1 cellular context compared by ENCODE assay signal in the genomic region with DNA sequence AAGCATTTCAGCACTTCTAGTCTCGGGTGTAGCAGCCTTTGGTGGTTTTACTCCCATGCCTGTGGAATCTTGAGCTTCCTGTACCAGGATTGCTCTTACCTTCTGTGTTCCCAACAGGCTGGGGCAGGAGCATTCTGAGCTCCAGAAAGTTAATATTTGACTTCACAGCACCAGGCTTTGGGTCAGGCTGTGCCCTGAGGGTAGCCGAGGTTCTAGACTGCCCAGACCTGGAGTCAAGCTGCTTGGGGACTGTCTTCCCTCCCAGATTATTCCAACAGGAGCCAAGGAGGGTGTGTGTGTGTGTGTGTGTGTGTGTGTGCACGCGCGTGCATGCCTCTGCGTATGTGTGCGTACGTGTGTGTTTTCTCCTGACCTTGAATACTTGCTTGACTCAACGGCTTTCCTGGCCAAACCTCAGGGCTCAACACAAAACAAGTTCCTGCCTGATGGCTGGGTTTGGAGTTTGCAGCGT.
TF ChIP-seq lines count a peak whose summit lies in the region.

No MANE protein-coding gene starts in this region.

TF ChIP-seq in HepG2, 621 proteins besides CTCF, POLR2A, EP300 and RAD21 (continued from another document and continues in another):
- TF ChIP-seq, protein P1, sequence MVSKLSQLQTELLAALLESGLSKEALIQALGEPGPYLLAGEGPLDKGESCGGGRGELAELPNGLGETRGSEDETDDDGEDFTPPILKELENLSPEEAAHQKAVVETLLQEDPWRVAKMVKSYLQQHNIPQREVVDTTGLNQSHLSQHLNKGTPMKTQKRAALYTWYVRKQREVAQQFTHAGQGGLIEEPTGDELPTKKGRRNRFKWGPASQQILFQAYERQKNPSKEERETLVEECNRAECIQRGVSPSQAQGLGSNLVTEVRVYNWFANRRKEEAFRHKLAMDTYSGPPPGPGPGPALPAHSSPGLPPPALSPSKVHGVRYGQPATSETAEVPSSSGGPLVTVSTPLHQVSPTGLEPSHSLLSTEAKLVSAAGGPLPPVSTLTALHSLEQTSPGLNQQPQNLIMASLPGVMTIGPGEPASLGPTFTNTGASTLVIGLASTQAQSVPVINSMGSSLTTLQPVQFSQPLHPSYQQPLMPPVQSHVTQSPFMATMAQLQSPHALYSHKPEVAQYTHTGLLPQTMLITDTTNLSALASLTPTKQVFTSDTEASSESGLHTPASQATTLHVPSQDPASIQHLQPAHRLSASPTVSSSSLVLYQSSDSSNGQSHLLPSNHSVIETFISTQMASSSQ (IDR thresholded peaks at IDR 0.05; ENCODE audit: low read depth), result peak; percentile 84
- TF ChIP-seq, protein P1 (CRISPR knock-in tag; IDR thresholded peaks at IDR 0.05; ENCODE audit: borderline replicate concordance), result peak; percentile 92
- TF ChIP-seq ZNF484 (CRISPR knock-in tag; IDR thresholded peaks at IDR 0.05; ENCODE audit: borderline replicate concordance, low read depth) (no peak), YY1 (IDR thresholded peaks at IDR 0.05; ENCODE audit: insufficient read depth, insufficient replicate concordance, low read depth, low read length) (peak; percentile 15), GATAD2A (CRISPR knock-in tag; IDR thresholded peaks at IDR 0.05) (peak; percentile 65), IRX3 (CRISPR knock-in tag; IDR thresholded peaks at IDR 0.05; ENCODE audit: borderline replicate concordance, low read depth) (no peak), SOX13 (IDR thresholded peaks at IDR 0.05) (no peak), SOX13 (CRISPR knock-in tag; conservative IDR thresholded peaks at IDR 0.05 in 1 of 2, IDR thresholded peaks at IDR 0.05 in 1 of 2) (peak in 1 of 2 experiments; percentile 17; a peak in 1 of 4 replicates), EEA1 (CRISPR knock-in tag; IDR thresholded peaks at IDR 0.05; ENCODE audit: borderline replicate concordance) (no peak), RAD51 (IDR thresholded peaks at IDR 0.05; ENCODE audit: borderline replicate concordance) (no peak), PRMT3 (CRISPR knock-in tag; IDR thresholded peaks at IDR 0.05; ENCODE audit: borderline replicate concordance, low read depth) (0 out of 2 replicates have a peak, but pooled peaks have one; percentile 63), HDAC2 (CRISPR knock-in tag; IDR thresholded peaks at IDR 0.05) (no peak), ZNF337 (CRISPR knock-in tag; IDR thresholded peaks at IDR 0.05; ENCODE audit: borderline replicate concordance, low read depth) (0 out of 2 replicates have a peak, but pooled peaks have one; percentile 13), ZNF605 (CRISPR knock-in tag; IDR thresholded peaks at IDR 0.05) (0 out of 2 replicates have a peak, but pooled peaks have one; percentile 38), SSRP1 (CRISPR knock-in tag; IDR thresholded peaks at IDR 0.05) (no peak), SMAD1 (CRISPR knock-in tag; IDR thresholded peaks at IDR 0.05; ENCODE audit: borderline replicate concordance, low read depth) (no peak), POLR2G (IDR thresholded peaks at IDR 0.05; ENCODE audit: low read depth, low read length) (peak; percentile 65; the same call in 1 of the 2 replicates), ZNF292 (CRISPR knock-in tag; IDR thresholded peaks at IDR 0.05; ENCODE audit: borderline replicate concordance, low read depth) (peak; percentile 86; the same call in 1 of the 2 replicates), ATF1 (CRISPR knock-in tag; IDR thresholded peaks at IDR 0.05) (peak; percentile 36; the same call in 1 of the 2 replicates), ZMYM4 (CRISPR knock-in tag; IDR thresholded peaks at IDR 0.05) (peak; percentile 54; the same call in 1 of the 2 replicates), ZNF878 (CRISPR knock-in tag; IDR thresholded peaks at IDR 0.05) (0 out of 2 replicates have a peak, but pooled peaks have one; percentile 16), RARA (CRISPR knock-in tag; IDR thresholded peaks at IDR 0.05) (peak; percentile 30; the same call in 1 of the 2 replicates), CEBPB (IDR thresholded peaks at IDR 0.05; ENCODE audit: borderline replicate concordance, low read depth, low read length) (no peak), CREB1 (IDR thresholded peaks at IDR 0.05) (no peak), CREB1 (CRISPR knock-in tag; IDR thresholded peaks at IDR 0.05) (0 out of 2 replicates have a peak, but pooled peaks have one; percentile 16), NFYC (CRISPR knock-in tag; IDR thresholded peaks at IDR 0.05) (no peak), ZNF230 (CRISPR knock-in tag; IDR thresholded peaks at IDR 0.05) (no peak), PHF21A (CRISPR knock-in tag; IDR thresholded peaks at IDR 0.05) (peak; percentile 42), SAP130 (CRISPR knock-in tag; IDR thresholded peaks at IDR 0.05; ENCODE audit: low read depth) (peak; percentile 61; the same call in 1 of the 2 replicates), ESRRA (CRISPR knock-in tag; IDR thresholded peaks at IDR 0.05; ENCODE audit: low read depth) (peak; percentile 30; the same call in 1 of the 2 replicates), HOXA3 (CRISPR knock-in tag; IDR thresholded peaks at IDR 0.05) (peak; percentile 45; the same call in 1 of the 2 replicates)
- TF ChIP-seq, protein P2, sequence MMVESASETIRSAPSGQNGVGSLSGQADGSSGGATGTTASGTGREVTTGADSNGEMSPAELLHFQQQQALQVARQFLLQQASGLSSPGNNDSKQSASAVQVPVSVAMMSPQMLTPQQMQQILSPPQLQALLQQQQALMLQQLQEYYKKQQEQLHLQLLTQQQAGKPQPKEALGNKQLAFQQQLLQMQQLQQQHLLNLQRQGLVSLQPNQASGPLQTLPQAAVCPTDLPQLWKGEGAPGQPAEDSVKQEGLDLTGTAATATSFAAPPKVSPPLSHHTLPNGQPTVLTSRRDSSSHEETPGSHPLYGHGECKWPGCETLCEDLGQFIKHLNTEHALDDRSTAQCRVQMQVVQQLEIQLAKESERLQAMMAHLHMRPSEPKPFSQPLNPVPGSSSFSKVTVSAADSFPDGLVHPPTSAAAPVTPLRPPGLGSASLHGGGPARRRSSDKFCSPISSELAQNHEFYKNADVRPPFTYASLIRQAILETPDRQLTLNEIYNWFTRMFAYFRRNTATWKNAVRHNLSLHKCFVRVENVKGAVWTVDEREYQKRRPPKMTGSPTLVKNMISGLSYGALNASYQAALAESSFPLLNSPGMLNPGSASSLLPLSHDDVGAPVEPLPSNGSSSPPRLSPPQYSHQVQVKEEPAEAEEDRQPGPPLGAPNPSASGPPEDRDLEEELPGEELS (CRISPR knock-in tag; IDR thresholded peaks at IDR 0.05), result peak; percentile 65
- TF ChIP-seq, protein P3, sequence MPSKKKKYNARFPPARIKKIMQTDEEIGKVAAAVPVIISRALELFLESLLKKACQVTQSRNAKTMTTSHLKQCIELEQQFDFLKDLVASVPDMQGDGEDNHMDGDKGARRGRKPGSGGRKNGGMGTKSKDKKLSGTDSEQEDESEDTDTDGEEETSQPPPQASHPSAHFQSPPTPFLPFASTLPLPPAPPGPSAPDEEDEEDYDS (CRISPR knock-in tag; IDR thresholded peaks at IDR 0.05), result peak; percentile 84
- TF ChIP-seq, protein P4, sequence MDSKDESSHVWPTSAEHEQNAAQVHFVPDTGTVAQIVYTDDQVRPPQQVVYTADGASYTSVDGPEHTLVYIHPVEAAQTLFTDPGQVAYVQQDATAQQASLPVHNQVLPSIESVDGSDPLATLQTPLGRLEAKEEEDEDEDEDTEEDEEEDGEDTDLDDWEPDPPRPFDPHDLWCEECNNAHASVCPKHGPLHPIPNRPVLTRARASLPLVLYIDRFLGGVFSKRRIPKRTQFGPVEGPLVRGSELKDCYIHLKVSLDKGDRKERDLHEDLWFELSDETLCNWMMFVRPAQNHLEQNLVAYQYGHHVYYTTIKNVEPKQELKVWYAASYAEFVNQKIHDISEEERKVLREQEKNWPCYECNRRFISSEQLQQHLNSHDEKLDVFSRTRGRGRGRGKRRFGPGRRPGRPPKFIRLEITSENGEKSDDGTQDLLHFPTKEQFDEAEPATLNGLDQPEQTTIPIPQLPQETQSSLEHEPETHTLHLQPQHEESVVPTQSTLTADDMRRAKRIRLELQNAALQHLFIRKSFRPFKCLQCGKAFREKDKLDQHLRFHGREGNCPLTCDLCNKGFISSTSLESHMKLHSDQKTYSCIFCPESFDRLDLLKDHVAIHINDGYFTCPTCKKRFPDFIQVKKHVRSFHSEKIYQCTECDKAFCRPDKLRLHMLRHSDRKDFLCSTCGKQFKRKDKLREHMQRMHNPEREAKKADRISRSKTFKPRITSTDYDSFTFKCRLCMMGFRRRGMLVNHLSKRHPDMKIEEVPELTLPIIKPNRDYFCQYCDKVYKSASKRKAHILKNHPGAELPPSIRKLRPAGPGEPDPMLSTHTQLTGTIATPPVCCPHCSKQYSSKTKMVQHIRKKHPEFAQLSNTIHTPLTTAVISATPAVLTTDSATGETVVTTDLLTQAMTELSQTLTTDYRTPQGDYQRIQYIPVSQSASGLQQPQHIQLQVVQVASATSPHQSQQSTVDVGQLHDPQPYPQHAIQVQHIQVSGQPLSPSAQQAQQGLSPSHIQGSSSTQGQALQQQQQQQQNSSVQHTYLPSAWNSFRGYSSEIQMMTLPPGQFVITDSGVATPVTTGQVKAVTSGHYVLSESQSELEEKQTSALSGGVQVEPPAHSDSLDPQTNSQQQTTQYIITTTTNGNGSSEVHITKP (CRISPR knock-in tag; IDR thresholded peaks at IDR 0.05; ENCODE audit: low read depth), result no peak
- TF ChIP-seq, protein P5, sequence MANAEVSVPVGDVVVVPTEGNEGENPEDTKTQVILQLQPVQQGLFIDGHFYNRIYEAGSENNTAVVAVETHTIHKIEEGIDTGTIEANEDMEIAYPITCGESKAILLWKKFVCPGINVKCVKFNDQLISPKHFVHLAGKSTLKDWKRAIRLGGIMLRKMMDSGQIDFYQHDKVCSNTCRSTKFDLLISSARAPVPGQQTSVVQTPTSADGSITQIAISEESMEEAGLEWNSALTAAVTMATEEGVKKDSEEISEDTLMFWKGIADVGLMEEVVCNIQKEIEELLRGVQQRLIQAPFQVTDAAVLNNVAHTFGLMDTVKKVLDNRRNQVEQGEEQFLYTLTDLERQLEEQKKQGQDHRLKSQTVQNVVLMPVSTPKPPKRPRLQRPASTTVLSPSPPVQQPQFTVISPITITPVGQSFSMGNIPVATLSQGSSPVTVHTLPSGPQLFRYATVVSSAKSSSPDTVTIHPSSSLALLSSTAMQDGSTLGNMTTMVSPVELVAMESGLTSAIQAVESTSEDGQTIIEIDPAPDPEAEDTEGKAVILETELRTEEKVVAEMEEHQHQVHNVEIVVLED (CRISPR knock-in tag; IDR thresholded peaks at IDR 0.05; ENCODE audit: borderline replicate concordance), result peak; percentile 38; the same call in 1 of the 2 replicates
- TF ChIP-seq, protein P6, sequence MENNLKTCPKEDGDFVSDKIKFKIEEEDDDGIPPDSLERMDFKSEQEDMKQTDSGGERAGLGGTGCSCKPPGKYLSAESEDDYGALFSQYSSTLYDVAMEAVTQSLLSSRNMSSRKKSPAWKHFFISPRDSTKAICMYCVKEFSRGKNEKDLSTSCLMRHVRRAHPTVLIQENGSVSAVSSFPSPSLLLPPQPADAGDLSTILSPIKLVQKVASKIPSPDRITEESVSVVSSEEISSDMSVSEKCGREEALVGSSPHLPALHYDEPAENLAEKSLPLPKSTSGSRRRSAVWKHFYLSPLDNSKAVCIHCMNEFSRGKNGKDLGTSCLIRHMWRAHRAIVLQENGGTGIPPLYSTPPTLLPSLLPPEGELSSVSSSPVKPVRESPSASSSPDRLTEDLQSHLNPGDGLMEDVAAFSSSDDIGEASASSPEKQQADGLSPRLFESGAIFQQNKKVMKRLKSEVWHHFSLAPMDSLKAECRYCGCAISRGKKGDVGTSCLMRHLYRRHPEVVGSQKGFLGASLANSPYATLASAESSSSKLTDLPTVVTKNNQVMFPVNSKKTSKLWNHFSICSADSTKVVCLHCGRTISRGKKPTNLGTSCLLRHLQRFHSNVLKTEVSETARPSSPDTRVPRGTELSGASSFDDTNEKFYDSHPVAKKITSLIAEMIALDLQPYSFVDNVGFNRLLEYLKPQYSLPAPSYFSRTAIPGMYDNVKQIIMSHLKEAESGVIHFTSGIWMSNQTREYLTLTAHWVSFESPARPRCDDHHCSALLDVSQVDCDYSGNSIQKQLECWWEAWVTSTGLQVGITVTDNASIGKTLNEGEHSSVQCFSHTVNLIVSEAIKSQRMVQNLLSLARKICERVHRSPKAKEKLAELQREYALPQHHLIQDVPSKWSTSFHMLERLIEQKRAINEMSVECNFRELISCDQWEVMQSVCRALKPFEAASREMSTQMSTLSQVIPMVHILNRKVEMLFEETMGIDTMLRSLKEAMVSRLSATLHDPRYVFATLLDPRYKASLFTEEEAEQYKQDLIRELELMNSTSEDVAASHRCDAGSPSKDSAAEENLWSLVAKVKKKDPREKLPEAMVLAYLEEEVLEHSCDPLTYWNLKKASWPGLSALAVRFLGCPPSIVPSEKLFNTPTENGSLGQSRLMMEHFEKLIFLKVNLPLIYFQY (CRISPR knock-in tag; IDR thresholded peaks at IDR 0.05; ENCODE audit: borderline replicate concordance), result peak; percentile 92; the same call in 1 of the 2 replicates
- TF ChIP-seq, protein P7, sequence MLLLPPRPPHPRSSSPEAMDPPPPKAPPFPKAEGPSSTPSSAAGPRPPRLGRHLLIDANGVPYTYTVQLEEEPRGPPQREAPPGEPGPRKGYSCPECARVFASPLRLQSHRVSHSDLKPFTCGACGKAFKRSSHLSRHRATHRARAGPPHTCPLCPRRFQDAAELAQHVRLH (CRISPR knock-in tag; IDR thresholded peaks at IDR 0.05; ENCODE audit: borderline replicate concordance, low read depth), result no peak
